Comparison of ENCODE assay signal across 11 cellular contexts in the genomic region with DNA sequence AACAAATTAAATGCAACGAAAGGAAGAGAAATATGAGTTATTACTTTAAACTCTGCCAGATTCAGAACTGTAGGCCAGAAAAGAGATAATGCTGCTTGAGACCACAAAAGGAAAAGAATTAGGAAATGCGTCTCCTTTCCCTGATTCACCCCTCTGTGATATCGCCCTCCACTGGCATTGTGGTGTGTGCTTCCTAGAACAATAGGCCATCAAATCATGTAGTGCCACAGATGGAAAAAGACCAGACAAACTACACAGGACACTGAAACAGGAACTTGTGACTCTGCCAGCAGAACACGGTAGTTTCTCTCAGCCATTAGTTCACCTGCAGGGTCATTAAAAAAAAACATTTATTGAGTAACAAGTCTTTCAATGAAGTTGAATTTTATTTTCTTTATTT. TPM values are rescaled to one million over a fixed set of nuclear protein-coding genes. Genes with fewer than 3 reads are reported as not detected.
A peak's percentile ranks its signal among the peaks of the same experiment; 100 is the strongest.
DNase-seq lines count a peak whose midpoint lies in the region; ATAC-seq and TF ChIP-seq lines count a peak whose summit lies in the region.
"Had no signal": no experiment of that assay in that cellular context is flagged by ENCODE, and none has a peak within 500 bp of the region (broad histone marks: within the 10 kb centered on the region; RNA-seq: fewer than 3 reads in every experiment).

No MANE protein-coding gene starts in this region.

- no peaks in the 10 kb centered on the region for H3K9me3 ChIP-seq in psoas muscle
- H3K9me3 ChIP-seq: ovary had no signal

- no peaks in the 10 kb centered on the region for H3K36me3 Mint-ChIP-seq in effector memory CD8-positive, alpha-beta T cell (ENCODE audit: insufficient read depth)

- intact Hi-C loops in psoas muscle (cut with DNase I), result no loop called here

- peak; percentile 8 for TF ChIP-seq CTCF in psoas muscle (IDR thresholded peaks at IDR 0.05)

- WGBS in psoas muscle, 3 donors, result 61 to 66% (median 64%) methylated on average over 4 of the region's 4 CpGs

- ATAC-seq in psoas muscle (no peak), HG03521 (IDR thresholded peaks at IDR 0.05; ENCODE audit: unreplicated experiment) (no peak)
- no peak for ATAC-seq in effector memory CD8-positive, alpha-beta T cell (replicated peaks)

- peaks cover 4 to 11% of the 10 kb centered on the region in 2 donors for H3K4me1 Mint-ChIP-seq in effector memory CD8-positive, alpha-beta T cell (ENCODE audit: low read depth in 2 of 2)

- H3K27ac ChIP-seq in psoas muscle, result peak overlapping the region; percentile 58

- DNase-seq in EL, result peak; percentile 37
- DNase-seq in OCI-M1 (lab: John Stamatoyannopoulos, UW), result peak; percentile 56
- peak; percentile 68 for DNase-seq in fibroblast of peridontal ligament (ENCODE audit: extremely low read depth)
- DNase-seq in psoas muscle, result no peak
- DNase-seq in SW480 (ENCODE audit: low spot score), result no peak
- DNase-seq in effector memory CD8-positive, alpha-beta T cell, result no peak
- no peak for DNase-seq in NCI-H1930 (lab: John Stamatoyannopoulos, UW)
- DNase-seq: NCI-H2029 had no signal

- H3K4me3 Mint-ChIP-seq in effector memory CD8-positive, alpha-beta T cell, result no peak overlapping the region
- H3K4me3 Mint-ChIP-seq: T-helper 2 cell treated with Interferon-gamma antibody and Interleukin-4, amounts not matched to agents 5 μg/mL and 100 μg/mL, for 36 hours had no signal

- no peak overlapping the region for H3K27ac Mint-ChIP-seq in effector memory CD8-positive, alpha-beta T cell
- H3K27ac Mint-ChIP-seq: T-helper 2 cell treated with Interferon-gamma antibody and Interleukin-4, amounts not matched to agents 5 μg/mL and 100 μg/mL, for 36 hours had no signal

- H3K4me3 ChIP-seq in psoas muscle, result no peak overlapping the region
- H3K4me3 ChIP-seq: ovary had no signal

- H3K36me3 ChIP-seq in psoas muscle (ENCODE audit: insufficient read depth in 1 of 2, low read depth in 1 of 2), result no peaks in the 10 kb centered on the region
- H3K36me3 ChIP-seq: ovary had no signal

- H3K27me3 Mint-ChIP-seq in effector memory CD8-positive, alpha-beta T cell, result peaks cover 9 to 13% of the 10 kb centered on the region in 2 donors

- peaks cover 6% of the 10 kb centered on the region for H3K4me1 ChIP-seq in psoas muscle

- no peaks in the 10 kb centered on the region for H3K27me3 ChIP-seq in psoas muscle (ENCODE audit: insufficient read depth in 3 of 3, low read length in 2 of 3)
- H3K27me3 ChIP-seq: ovary had no signal

- H3K9me3 Mint-ChIP-seq in effector memory CD8-positive, alpha-beta T cell, result no peaks in the 10 kb centered on the region
- H3K9me3 Mint-ChIP-seq: T-helper 2 cell treated with Interferon-gamma antibody and Interleukin-4, amounts not matched to agents 5 μg/mL and 100 μg/mL, for 36 hours had no signal

RNA-seq across cellular contexts. Expression of a gene that starts 14.8 kb away (rescaled TPM):
- total RNA-seq in psoas muscle, result 10 to 100 TPM in 2 of 4 donors, 1 to 10 TPM in 2; 5.3 to 15.8 (median 9.6) TPM
- polyA plus RNA-seq in psoas muscle, result 1 to 10 TPM; 3.0 to 3.6 (median 3.2) TPM

Comparison
In these comparisons a context has a peak if more than half of its experiments do, and no peak if none do; other contexts are left out.
1. DNase-seq: peak in EL (single experiment), OCI-M1 (single experiment) and fibroblast of peridontal ligament (single experiment); none in psoas muscle (0 of 2), SW480 (single experiment), effector memory CD8-positive, alpha-beta T cell (0 of 3) and NCI-H1930 (0 of 2).